In the genomic region with DNA sequence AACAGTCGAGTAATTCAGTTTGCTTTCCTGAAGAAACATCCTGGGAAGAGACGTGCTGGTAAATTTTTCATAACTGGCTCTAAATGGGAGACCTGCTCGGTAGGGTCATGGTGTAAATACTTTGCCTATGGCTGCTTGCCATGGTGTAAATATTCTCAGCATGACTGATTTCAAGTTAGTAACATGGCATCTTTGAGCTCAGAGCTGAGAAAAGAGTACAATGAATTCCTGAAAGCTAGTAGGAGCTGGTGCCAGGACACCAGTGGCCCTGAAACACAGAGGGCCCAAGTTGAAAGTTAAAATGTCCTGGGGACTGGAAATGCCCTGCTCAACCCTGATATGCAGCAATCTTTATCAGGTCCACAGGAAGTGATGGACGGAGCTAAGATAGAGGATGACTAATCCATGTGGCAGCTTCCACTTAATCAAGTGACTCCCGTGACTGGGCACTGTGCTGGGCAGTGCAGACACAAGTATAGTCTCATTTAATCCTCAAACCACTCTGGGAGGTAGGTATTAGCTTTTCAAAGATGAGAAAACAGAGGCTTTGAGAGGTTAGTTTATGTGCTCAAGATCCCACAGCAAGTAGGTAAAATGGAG, we compare ENCODE assay signal across 23 cellular contexts.
DNase-seq lines count a peak whose midpoint lies in the region; ATAC-seq and TF ChIP-seq lines count a peak whose summit lies in the region.
"Had no signal": no experiment of that assay in that cellular context is flagged by ENCODE, and none has a peak within 500 bp of the region (broad histone marks: within the 10 kb centered on the region; RNA-seq: fewer than 3 reads in every experiment).

No MANE protein-coding gene starts in this region.

- H2AFZ ChIP-seq in GM23248: no peak overlapping the region
- H2AFZ ChIP-seq in trophoblast cell (ENCODE audit: insufficient read depth, low read length, poor library complexity): no peak overlapping the region

- no peak for TF ChIP-seq EP300 in esophagus muscularis mucosa (IDR thresholded peaks at IDR 0.05)

- no peak overlapping the region for H2BK120ac ChIP-seq in trophoblast cell (ENCODE audit: insufficient read depth, low read length, poor library complexity)

- H3K9me3 ChIP-seq in GM23248 (ENCODE audit: low read depth) (no peaks in the 10 kb centered on the region), trophoblast cell (ENCODE audit: insufficient read depth, low read depth, low read length) (no peaks in the 10 kb centered on the region), esophagus muscularis mucosa (no peaks in the 10 kb centered on the region)
- H3K9me3 ChIP-seq: BLaER1, HAP-1, tibial nerve had no signal

- no peak overlapping the region for H3K9ac ChIP-seq in GM23248
- H3K9ac ChIP-seq in trophoblast cell (ENCODE audit: low read length): no peak overlapping the region
- H3K9ac ChIP-seq: BLaER1 had no signal

- no peak overlapping the region for H3K27ac ChIP-seq in GM23248
- no peak overlapping the region for H3K27ac ChIP-seq in trophoblast cell (ENCODE audit: low read depth, low read length)
- H3K27ac ChIP-seq in esophagus muscularis mucosa (replicated peaks in 1 of 4): no peak overlapping the region
- H3K27ac ChIP-seq: BLaER1, RWPE1, tibial nerve had no signal

- H3K4me2 ChIP-seq in GM23248 (ENCODE audit: unreplicated experiment) (no peak overlapping the region), trophoblast cell (ENCODE audit: low read length) (no peak overlapping the region)
- H3K4me2 ChIP-seq: BLaER1 had no signal

- DNase-seq in GM23248: peak; percentile 42
- peak; percentile 14 to 42 for DNase-seq in SW 1271 (lab: John Stamatoyannopoulos, UW)
- peak; percentile 56 for DNase-seq in fibroblast of gingiva (ENCODE audit: low read depth)
- DNase-seq in trophoblast cell: peak; percentile 53 to 75
- DNase-seq in GDM1 (lab: John Stamatoyannopoulos, UW): no peak
- DNase-seq in esophagus muscularis mucosa (ENCODE audit: extremely low spot score): no peak
- DNase-seq: activated CD4-positive, alpha-beta T cell treated with anti-CD3 and anti-CD28 coated beads, Interleukin-2, amount 10 ng/mL, durations not matched to agents 7 days and 5 days; activated CD8-positive, alpha-beta memory T cell treated with anti-CD3 and anti-CD28 coated beads, Interleukin-2, amount 50 U/mL, for 4 hours; activated effector memory CD4-positive, alpha-beta T cell treated with Interleukin-2 at 50 U/mL for 16 hours; Calu3; effector CD8-positive, alpha-beta T cell; foreskin fibroblast; hippocampal formation; NCI-H187; NK-92 treated with Interleukin-12 subunit alpha and Interleukin-12 subunit beta, amount 100 ng/mL, for 24 hours; stimulated activated naive CD8-positive, alpha-beta T cell treated with anti-CD3 and anti-CD28 coated beads, Interleukin-15, Interleukin-2, amounts not matched to agents 100 U/mL and 50 U/mL, for 24 hours had no signal

- H4K8ac ChIP-seq in trophoblast cell (ENCODE audit: low read depth, low read length): no peak overlapping the region

- no peak overlapping the region for H3K18ac ChIP-seq in trophoblast cell (ENCODE audit: low read length)

- TF ChIP-seq CTCF in esophagus muscularis mucosa (IDR thresholded peaks at IDR 0.05): no peak

- H2AK5ac ChIP-seq in trophoblast cell (ENCODE audit: low read length): no peak overlapping the region

- H3F3A ChIP-seq in GM23248 (ENCODE audit: insufficient read depth): no peaks in the 10 kb centered on the region

- H3K23ac ChIP-seq in trophoblast cell (ENCODE audit: low read length): no peak overlapping the region

- TF ChIP-seq POLR2A in esophagus muscularis mucosa (IDR thresholded peaks at IDR 0.05; ENCODE audit: low read depth): no peak

- intact Hi-C loops in esophagus muscularis mucosa (cut with DNase I): no loop called here

- H3K4ac ChIP-seq in trophoblast cell (ENCODE audit: low read depth, low read length): no peak overlapping the region

- H4K20me1 ChIP-seq in GM23248 (ENCODE audit: insufficient read depth): no peaks in the 10 kb centered on the region
- H4K20me1 ChIP-seq: BLaER1 had no signal

- H2BK12ac ChIP-seq in trophoblast cell (ENCODE audit: low read length): no peak overlapping the region

- H3K36me3 ChIP-seq in GM23248 (ENCODE audit: low read depth) (no peaks in the 10 kb centered on the region), trophoblast cell (ENCODE audit: control insufficient read depth in 1 of 2, insufficient read depth in 2 of 2, low read length in 2 of 2) (no peaks in the 10 kb centered on the region), esophagus muscularis mucosa (no peaks in the 10 kb centered on the region)
- H3K36me3 ChIP-seq: BLaER1, HAP-1, tibial nerve had no signal

- H3K9me2 ChIP-seq in GM23248 (ENCODE audit: insufficient read depth): no peaks in the 10 kb centered on the region

- H4K12ac ChIP-seq in trophoblast cell (ENCODE audit: low read depth, low read length): no peak overlapping the region

- WGBS in GM23248 (ENCODE audit: low coverage in 1 of 2, low lambda C conversion rate in 2 of 2, missing lambda C conversion rate in 2 of 2), 2 experiments: 34% methylated on average over 5 of the region's 5 CpGs
- WGBS in trophoblast cell (ENCODE audit: extremely low coverage, insufficient coverage, insufficient read length): no CpG with 5 or more reads among the region's 5 CpGs
- WGBS in esophagus muscularis mucosa: 55% methylated on average over 5 of the region's 5 CpGs

- no peaks in the 10 kb centered on the region for H3K79me2 ChIP-seq in GM23248 (ENCODE audit: insufficient read depth)
- H3K79me2 ChIP-seq in trophoblast cell (ENCODE audit: control insufficient read depth, insufficient read depth, low read length, poor library complexity): no peaks in the 10 kb centered on the region

- no peak overlapping the region for H4K91ac ChIP-seq in trophoblast cell (ENCODE audit: low read depth, low read length)

- no peaks in the 10 kb centered on the region for H3K79me1 ChIP-seq in trophoblast cell (ENCODE audit: low read length)

- no peak overlapping the region for H3K14ac ChIP-seq in trophoblast cell (ENCODE audit: low read length)

- H3K4me3 ChIP-seq in GM23248: no peak overlapping the region
- H3K4me3 ChIP-seq in trophoblast cell (ENCODE audit: low read depth, low read length): no peak overlapping the region
- no peak overlapping the region for H3K4me3 ChIP-seq in esophagus muscularis mucosa
- H3K4me3 ChIP-seq: BLaER1, HAP-1, tibial nerve had no signal

- no peak for ATAC-seq in GM19351 (IDR thresholded peaks at IDR 0.05; ENCODE audit: unreplicated experiment)
- ATAC-seq in HG02870 (IDR thresholded peaks at IDR 0.05; ENCODE audit: unreplicated experiment): no peak
- ATAC-seq: HepG2; stimulated activated naive CD8-positive, alpha-beta T cell treated with anti-CD3 and anti-CD28 coated beads, Interleukin-15, Interleukin-2, amounts not matched to agents 100 U/mL and 50 U/mL, for 24 hours had no signal

- H3K27me3 ChIP-seq in GM23248 (replicated peaks; ENCODE audit: insufficient read depth): peaks cover 8% of the 10 kb centered on the region; the same call in 1 of the 2 replicates
- H3K27me3 ChIP-seq in trophoblast cell (ENCODE audit: insufficient read depth, low read length): no peaks in the 10 kb centered on the region
- H3K27me3 ChIP-seq in esophagus muscularis mucosa: peaks cover 0 to 12% (median 0%) of the 10 kb centered on the region in 4 donors
- H3K27me3 ChIP-seq: BLaER1, tibial nerve had no signal

- no peaks in the 10 kb centered on the region; the same call in 1 of the 2 replicates for H3K4me1 ChIP-seq in GM23248 (ENCODE audit: insufficient read depth)
- peaks cover 3 to 6% of the 10 kb centered on the region in 2 experiments for H3K4me1 ChIP-seq in trophoblast cell (ENCODE audit: control insufficient read depth in 1 of 2, insufficient read depth in 2 of 2, low read length in 2 of 2)
- no peaks in the 10 kb centered on the region for H3K4me1 ChIP-seq in esophagus muscularis mucosa
- H3K4me1 ChIP-seq: HAP-1, tibial nerve had no signal

- in situ Hi-C loops in GM23248 (cut with MboI): no loop called here

- no peak overlapping the region for H2BK5ac ChIP-seq in trophoblast cell (ENCODE audit: low read depth, low read length, poor library complexity)

Comparison
In these comparisons a context has a peak if more than half of its experiments do, and no peak if none do; other contexts are left out.
1. DNase-seq: peak in GM23248 (single experiment), SW 1271 (2 of 2), fibroblast of gingiva (single experiment) and trophoblast cell (2 of 2); none in GDM1 (single experiment) and esophagus muscularis mucosa (single experiment).